Comparison of ENCODE assay signal across 8 cellular contexts in the genomic region with DNA sequence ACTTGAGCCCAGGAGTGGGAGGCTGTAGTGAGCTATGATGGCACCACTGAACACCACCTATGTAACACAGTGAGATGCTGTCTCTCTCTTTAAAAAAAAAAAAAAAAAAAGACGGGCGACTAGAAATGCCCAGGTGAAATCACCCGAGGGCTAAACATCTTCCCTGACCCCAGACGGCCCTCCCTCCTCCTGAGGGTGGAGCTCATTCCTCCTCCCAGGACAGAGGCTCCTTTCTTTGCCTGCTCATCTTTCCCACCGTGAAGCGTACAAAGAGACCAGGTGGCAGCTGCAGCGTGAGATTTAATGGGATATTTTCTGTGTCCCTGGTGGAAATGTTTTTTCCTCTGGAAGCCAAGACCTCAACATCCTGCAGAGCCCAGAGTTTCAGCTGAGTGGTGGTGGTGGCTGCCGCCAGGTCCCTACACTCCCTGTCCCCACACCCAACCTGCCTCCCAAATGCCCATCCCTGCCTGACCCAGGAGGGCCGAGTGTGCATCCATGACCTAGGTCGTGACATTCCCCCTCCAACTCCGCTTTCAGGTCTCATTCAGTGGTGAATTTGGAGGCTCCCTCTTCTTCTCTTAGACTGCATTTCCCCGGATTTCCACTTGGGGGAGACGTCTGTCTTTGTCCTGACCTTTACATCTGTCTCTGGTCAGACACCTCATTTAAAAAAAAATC. TPM values are rescaled to one million over a fixed set of nuclear protein-coding genes. Genes with fewer than 3 reads are reported as not detected.
DNase-seq lines count a peak whose midpoint lies in the region; ATAC-seq, FAIRE-seq and TF ChIP-seq lines count a peak whose summit lies in the region.

No MANE protein-coding gene starts in this region.

- POLR2A ChIA-PET in WTC11 (lab: Charles Lee), result no interaction called here
- POLR2A ChIA-PET in naive thymus-derived CD8-positive, alpha-beta T cell (lab: Charles Lee), result interaction anchor here (0.6 to 0.7 kb wide), 2 partner anchors 836 to 1014 kb away, joined by 3 read pairs; no protein-coding TSS in a partner anchor

- CTCF ChIA-PET in WTC11 (lab: Charles Lee), result interaction anchor here (0.7 to 6.3 kb wide), 19 partner anchors 8 to 485 kb away, joined by 3 to 79 read pairs (median 3); no protein-coding TSS in a partner anchor

- peaks cover under 1% of the 10 kb centered on the region; the same call in 1 of the 2 replicates for H3K36me3 Mint-ChIP-seq in WTC11
- H3K36me3 Mint-ChIP-seq in naive thymus-derived CD8-positive, alpha-beta T cell, result no peaks in the 10 kb centered on the region

- H3K4me1 Mint-ChIP-seq in WTC11, result peaks cover 16% of the 10 kb centered on the region
- H3K4me1 Mint-ChIP-seq in naive thymus-derived CD8-positive, alpha-beta T cell, result peaks cover 1 to 6% (median 3%) of the 10 kb centered on the region in 4 donors

- ATAC-seq in WTC11 (peak; percentile 79), esophagus mucosa (peak; percentile 32)
- ATAC-seq in naive thymus-derived CD8-positive, alpha-beta T cell, result peak; percentile 40 to 56

- H3K9me3 Mint-ChIP-seq in WTC11, result peaks cover 4% of the 10 kb centered on the region; the same call in 1 of the 2 replicates
- H3K9me3 Mint-ChIP-seq in naive thymus-derived CD8-positive, alpha-beta T cell, result no peaks in the 10 kb centered on the region

- TF ChIP-seq CTCF in WTC11 (IDR thresholded peaks at IDR 0.05), result peak; percentile 75

- FAIRE-seq in GM12891 (lab: Jason Lieb, UNC), result peak; percentile 81

- DNase-seq in AG20443 (ENCODE audit: low spot score), result peak; percentile 77
- DNase-seq in GM12891 (ENCODE audit: insufficient read length, low spot score), result peak; percentile 49
- peak; percentile 16 for DNase-seq in NCI-H2029 (lab: John Stamatoyannopoulos, UW)
- DNase-seq in WTC11 (ENCODE audit: low spot score), result peak; percentile 75
- DNase-seq in naive thymus-derived CD8-positive, alpha-beta T cell, result peak in 5 of 10 donors; percentile 15 to 59 (median 29)
- DNase-seq in NCI-H526 treated with DMSO at 0.1 percent for 48 hours (lab: John Stamatoyannopoulos, UW), result no peak
- DNase-seq in occipital lobe (lab: John Stamatoyannopoulos, UW), result no peak

- H3K4me3 Mint-ChIP-seq in WTC11, result peak overlapping the region; percentile 45
- no peak overlapping the region for H3K4me3 Mint-ChIP-seq in naive thymus-derived CD8-positive, alpha-beta T cell

- H3K27me3 Mint-ChIP-seq in WTC11 (ENCODE audit: low read depth), result no peaks in the 10 kb centered on the region
- H3K27me3 Mint-ChIP-seq in naive thymus-derived CD8-positive, alpha-beta T cell, result peaks cover 5 to 29% (median 17%) of the 10 kb centered on the region in 5 donors

- H3K27ac Mint-ChIP-seq in WTC11, result no peak overlapping the region
- H3K27ac Mint-ChIP-seq in naive thymus-derived CD8-positive, alpha-beta T cell, result peak overlapping the region in 1 of 10 donors; percentile 39

- TF ChIP-seq POLR2A in GM12891 (IDR thresholded peaks at IDR 0.05; ENCODE audit: low read depth, low read length), result no peak

TF ChIP-seq in GM12891, 5 proteins besides CTCF, POLR2A, EP300 and RAD21:
- TF ChIP-seq PAX5 (IDR thresholded peaks at IDR 0.05; ENCODE audit: insufficient read depth, low read length, severe bottlenecking), result no peak
- TF ChIP-seq POU2F2 (IDR thresholded peaks at IDR 0.05; ENCODE audit: low read depth, low read length), result no peak
- no peak for TF ChIP-seq POLR2AphosphoS5 (IDR thresholded peaks at IDR 0.05; ENCODE audit: low read depth, low read length)
- no peak for TF ChIP-seq TAF1 (IDR thresholded peaks at IDR 0.05; ENCODE audit: low read depth, low read length)
- no peak for TF ChIP-seq SPI1 (IDR thresholded peaks at IDR 0.05; ENCODE audit: low read depth, low read length)

TF ChIP-seq in WTC11, 78 proteins besides CTCF, POLR2A, EP300 and RAD21:
- TF ChIP-seq SMAD4 (CRISPR knock-in tag; IDR thresholded peaks at IDR 0.05), result no peak
TF ChIP-seq in WTC11: peak in this region for 0.

RNA-seq across cellular contexts. Expression of a gene that starts 14.4 kb away (rescaled TPM):
- 0.09 TPM for polyA plus RNA-seq in GM12891 (2012; ENCODE audit: low read depth, missing spikeins)
- total RNA-seq in WTC11 (2021) (104 to 107 TPM (median 105 TPM) in 3 replicates), esophagus mucosa (3.1 TPM), occipital lobe (39.3 TPM)
- total RNA-seq in naive thymus-derived CD8-positive, alpha-beta T cell, result not detected
- 1 to 10 TPM in 1 of 3 donors, under 1 TPM in 1, not detected in 1; 0.10 to 1.2 TPM for polyA plus RNA-seq in naive thymus-derived CD8-positive, alpha-beta T cell

Comparison
In these comparisons a context has a peak if more than half of its experiments do, and no peak if none do; other contexts are left out.
1. DNase-seq: peak in AG20443 (single experiment), GM12891 (single experiment), NCI-H2029 (single experiment) and WTC11 (single experiment); none in NCI-H526 treated with DMSO at 0.1 percent for 48 hours (single experiment) and occipital lobe (single experiment).
2. Peak in every context shown above with its lines, with median percentiles within 50 percentile points of each other: ATAC-seq.